In genomic region chr6:43301081-43301870, GRCh38 we compare ENCODE assay signal across 26 cellular contexts. TPM values are rescaled to one million over a fixed set of nuclear protein-coding genes. Genes with fewer than 3 reads are reported as not detected.
DNase-seq lines count a peak whose midpoint lies in the region; ATAC-seq and TF ChIP-seq lines count a peak whose summit lies in the region.
"Had no signal": no experiment of that assay in that cellular context is flagged by ENCODE, and none has a peak within 500 bp of the region (broad histone marks: within the 10 kb centered on the region; RNA-seq: fewer than 3 reads in every experiment).

No MANE protein-coding gene starts in this region.

- H3K27ac ChIP-seq in right lobe of liver: peak overlapping the region in 1 of 3 donors; percentile 10
- H3K27ac ChIP-seq: 22Rv1; BLaER1 treated with 17β-estradiol and CSF1 and Interleukin-3, amounts not matched to agents 10 nM and 100 nM; KMS-11; PC-9; SJSA1 had no signal

- H3K4me3 Mint-ChIP-seq in chondrocyte (ENCODE audit: unreplicated experiment): no peak overlapping the region
- H3K4me3 Mint-ChIP-seq in stimulated activated naive B cell treated with anti-CD40 and anti-IgM and Interleukin-4, amounts not matched to agents 10 μg/mL and 1 μg/mL and 100 μg/mL, for 72 hours: no peak overlapping the region
- no peak overlapping the region for H3K4me3 Mint-ChIP-seq in activated T-cell treated with anti-CD3 and anti-CD28 coated beads, Interleukin-2, amount 50 U/mL, for 4 hours
- no peak overlapping the region for H3K4me3 Mint-ChIP-seq in activated naive CD4-positive, alpha-beta T cell treated with anti-CD3 and anti-CD28 coated beads for 36 hours
- H3K4me3 Mint-ChIP-seq: CD4-positive, alpha-beta memory T cell; GM23338 had no signal

- no peaks in the 10 kb centered on the region for H3K27me3 ChIP-seq in right lobe of liver
- H3K27me3 ChIP-seq: BLaER1 treated with 17β-estradiol and CSF1 and Interleukin-3, amounts not matched to agents 10 nM and 100 nM had no signal

- H3K27me3 Mint-ChIP-seq in chondrocyte (ENCODE audit: low read depth): peaks cover 25% of the 10 kb centered on the region
- H3K27me3 Mint-ChIP-seq in stimulated activated naive B cell treated with anti-CD40 and anti-IgM and Interleukin-4, amounts not matched to agents 10 μg/mL and 1 μg/mL and 100 μg/mL, for 72 hours: peaks cover 10% of the 10 kb centered on the region in 2 donors
- H3K27me3 Mint-ChIP-seq in activated T-cell treated with anti-CD3 and anti-CD28 coated beads, Interleukin-2, amount 50 U/mL, for 4 hours (ENCODE audit: low read depth): peaks cover 5% of the 10 kb centered on the region
- no peaks in the 10 kb centered on the region for H3K27me3 Mint-ChIP-seq in activated naive CD4-positive, alpha-beta T cell treated with anti-CD3 and anti-CD28 coated beads for 36 hours (ENCODE audit: low read depth)

- intact Hi-C loops in right lobe of liver (cut with DNase I): no loop called here
- intact Hi-C loops in activated naive CD4-positive, alpha-beta T cell treated with anti-CD3 and anti-CD28 coated beads for 36 hours (cut with micrococcal nuclease): no loop called here

- 32% methylated on average over 12 of the region's 15 CpGs for WGBS in right lobe of liver (ENCODE audit: insufficient coverage, low coverage, low lambda C conversion rate, missing lambda C conversion rate)

- H3K4me1 Mint-ChIP-seq in chondrocyte (ENCODE audit: low read depth): no peaks in the 10 kb centered on the region
- H3K4me1 Mint-ChIP-seq in stimulated activated naive B cell treated with anti-CD40 and anti-IgM and Interleukin-4, amounts not matched to agents 10 μg/mL and 1 μg/mL and 100 μg/mL, for 72 hours: peaks cover 9 to 12% of the 10 kb centered on the region in 2 donors
- no peaks in the 10 kb centered on the region for H3K4me1 Mint-ChIP-seq in activated T-cell treated with anti-CD3 and anti-CD28 coated beads, Interleukin-2, amount 50 U/mL, for 4 hours (ENCODE audit: low read depth)
- H3K4me1 Mint-ChIP-seq in activated naive CD4-positive, alpha-beta T cell treated with anti-CD3 and anti-CD28 coated beads for 36 hours (ENCODE audit: low read depth): no peaks in the 10 kb centered on the region

- no peaks in the 10 kb centered on the region for H3K9me3 Mint-ChIP-seq in chondrocyte (ENCODE audit: low read depth)
- H3K9me3 Mint-ChIP-seq in stimulated activated naive B cell treated with anti-CD40 and anti-IgM and Interleukin-4, amounts not matched to agents 10 μg/mL and 1 μg/mL and 100 μg/mL, for 72 hours: no peaks in the 10 kb centered on the region
- H3K9me3 Mint-ChIP-seq in activated T-cell treated with anti-CD3 and anti-CD28 coated beads, Interleukin-2, amount 50 U/mL, for 4 hours: no peaks in the 10 kb centered on the region
- no peaks in the 10 kb centered on the region for H3K9me3 Mint-ChIP-seq in activated naive CD4-positive, alpha-beta T cell treated with anti-CD3 and anti-CD28 coated beads for 36 hours
- H3K9me3 Mint-ChIP-seq: CD4-positive, alpha-beta memory T cell; GM23338 had no signal

- no peak overlapping the region for H3K27ac Mint-ChIP-seq in chondrocyte (ENCODE audit: unreplicated experiment)
- H3K27ac Mint-ChIP-seq in stimulated activated naive B cell treated with anti-CD40 and anti-IgM and Interleukin-4, amounts not matched to agents 10 μg/mL and 1 μg/mL and 100 μg/mL, for 72 hours: peak overlapping the region; percentile 72
- H3K27ac Mint-ChIP-seq in activated naive CD4-positive, alpha-beta T cell treated with anti-CD3 and anti-CD28 coated beads for 36 hours: no peak overlapping the region
- H3K27ac Mint-ChIP-seq: GM23338 had no signal

- no peaks in the 10 kb centered on the region for H3K36me3 Mint-ChIP-seq in chondrocyte (ENCODE audit: low read depth)
- H3K36me3 Mint-ChIP-seq in stimulated activated naive B cell treated with anti-CD40 and anti-IgM and Interleukin-4, amounts not matched to agents 10 μg/mL and 1 μg/mL and 100 μg/mL, for 72 hours: peaks cover 4 to 6% of the 10 kb centered on the region in 2 donors
- H3K36me3 Mint-ChIP-seq in activated T-cell treated with anti-CD3 and anti-CD28 coated beads, Interleukin-2, amount 50 U/mL, for 4 hours (ENCODE audit: insufficient read depth): no peaks in the 10 kb centered on the region
- no peaks in the 10 kb centered on the region for H3K36me3 Mint-ChIP-seq in activated naive CD4-positive, alpha-beta T cell treated with anti-CD3 and anti-CD28 coated beads for 36 hours (ENCODE audit: low read depth)
- H3K36me3 Mint-ChIP-seq: CD4-positive, alpha-beta memory T cell had no signal

- ATAC-seq in right lobe of liver: peak in 2 of 4 donors; percentile 5 to 8
- ATAC-seq in stimulated activated naive B cell treated with anti-CD40 and anti-IgM and Interleukin-4, amounts not matched to agents 10 μg/mL and 1 μg/mL and 100 μg/mL, for 72 hours (replicated peaks): no peak
- no peak for ATAC-seq in activated T-cell treated with anti-CD3 and anti-CD28 coated beads, Interleukin-2, amount 50 U/mL, for 4 hours
- ATAC-seq: GM12878, GM23338, HCT116 had no signal

- peak; percentile 52 for DNase-seq in activated effector memory CD4-positive, alpha-beta T cell treated with anti-CD3 and anti-CD28 coated beads, Interleukin-2, amount 50 U/mL, for 16 hours
- no peak for DNase-seq in activated effector memory CD4-positive, alpha-beta T cell treated with Interleukin-2 at 50 U/mL for 16 hours
- peak; percentile 78 for DNase-seq in chondrocyte (ENCODE audit: low spot score)
- DNase-seq in right lobe of liver: peak in 1 of 3 donors; percentile 46
- DNase-seq in stimulated activated naive B cell treated with anti-CD40 and anti-IgM and Interleukin-4, amounts not matched to agents 10 μg/mL and 1 μg/mL and 100 μg/mL, for 72 hours: no peak
- no peak for DNase-seq in GM19240 (ENCODE audit: insufficient read length, low spot score)
- DNase-seq in activated T-cell treated with anti-CD3 and anti-CD28 coated beads, Interleukin-2, amount 50 U/mL, for 4 hours: no peak
- no peak for DNase-seq in activated naive CD4-positive, alpha-beta T cell treated with anti-CD3 and anti-CD28 coated beads for 36 hours
- DNase-seq: ACHN; Caco-2; CD4-positive, alpha-beta memory T cell; DMS 273 treated with DMSO at 0.1 percent for 48 hours; DMS79 treated with DMSO at 0.1 percent for 48 hours; NCI-H1092 treated with DMSO at 0.1 percent for 48 hours; NCI-H1436 treated with DMSO at 0.1 percent for 48 hours; NCI-H1930; NCI-H2227 treated with DMSO at 0.1 percent for 48 hours; NCI-H510A; PC-9 had no signal

- H3K4me1 ChIP-seq in right lobe of liver: peaks cover 0 to 42% (median 10%) of the 10 kb centered on the region in 4 donors
- H3K4me1 ChIP-seq: Caco-2, SJSA1 had no signal

- peaks cover 0 to 51% (median 20%) of the 10 kb centered on the region in 4 donors for H3K36me3 ChIP-seq in right lobe of liver
- H3K36me3 ChIP-seq: BLaER1 treated with 17β-estradiol and CSF1 and Interleukin-3, amounts not matched to agents 10 nM and 100 nM; SJSA1 had no signal

- no peak for TF ChIP-seq POLR2A in right lobe of liver (IDR thresholded peaks at IDR 0.05)

- TF ChIP-seq CTCF in chondrocyte (IDR thresholded peaks at IDR 0.05): no peak
- no peak for TF ChIP-seq CTCF in right lobe of liver (IDR thresholded peaks at IDR 0.05)

- H3K9me3 ChIP-seq in right lobe of liver: no peaks in the 10 kb centered on the region
- H3K9me3 ChIP-seq: BLaER1 treated with 17β-estradiol and CSF1 and Interleukin-3, amounts not matched to agents 10 nM and 100 nM; Caco-2; SJSA1 had no signal

- CTCF ChIA-PET in activated naive CD4-positive, alpha-beta T cell treated with anti-CD3 and anti-CD28 coated beads for 36 hours (lab: Charles Lee): interaction anchor here (0.9 kb wide), 1 partner anchor 126 kb away, joined by 3 read pairs; the partner anchor contains the start of gene ABCC10

- H3K4me3 ChIP-seq in right lobe of liver: peak overlapping the region in 2 of 3 donors; percentile 66 to 99
- H3K4me3 ChIP-seq: BLaER1 treated with 17β-estradiol and CSF1 and Interleukin-3, amounts not matched to agents 10 nM and 100 nM; GM12878; GM23338; PC-9; SJSA1 had no signal

RNA-seq across cellular contexts. Expression of gene SLC22A7, which starts 3.2 kb away (rescaled TPM):
- total RNA-seq in chondrocyte: not detected in 3 replicates
- total RNA-seq in right lobe of liver: 100 to 1,000 TPM; 145 to 348 (median 185) TPM
- not detected for total RNA-seq in activated T-cell treated with anti-CD3 and anti-CD28 coated beads, Interleukin-2, amount 50 U/mL, for 4 hours
- total RNA-seq in activated naive CD4-positive, alpha-beta T cell treated with anti-CD3 and anti-CD28 coated beads for 36 hours: not detected
- total RNA-seq: Caco-2; CD4-positive, alpha-beta memory T cell; GM23338; PC-9; SJSA1 had no signal

RNA-seq across cellular contexts. Expression of gene CRIP3, which starts 7.3 kb away (rescaled TPM):
- total RNA-seq in chondrocyte: 0.47 to 0.94 TPM (median 0.72 TPM) in 3 replicates
- total RNA-seq in right lobe of liver: 1 to 10 TPM; 2.1 to 7.9 (median 5.2) TPM
- total RNA-seq in activated T-cell treated with anti-CD3 and anti-CD28 coated beads, Interleukin-2, amount 50 U/mL, for 4 hours: under 1 TPM in 1 of 3 donors, not detected in 2; 0.52 TPM
- total RNA-seq in activated naive CD4-positive, alpha-beta T cell treated with anti-CD3 and anti-CD28 coated beads for 36 hours: 1 to 10 TPM; 2.9 to 3.1 TPM
- total RNA-seq: Caco-2, SJSA1 had no signal

RNA-seq across cellular contexts. Expression of gene TTBK1, which starts 58.0 kb away (rescaled TPM):
- total RNA-seq in chondrocyte (0.07 TPM in 1 of 3 replicates, not detected in the others), right lobe of liver (1 to 10 TPM in 2 of 6 experiments, under 1 TPM in 4; 0.83 to 1.6 (median 0.87) TPM)
- total RNA-seq in activated T-cell treated with anti-CD3 and anti-CD28 coated beads, Interleukin-2, amount 50 U/mL, for 4 hours: under 1 TPM; 0.20 to 0.38 (median 0.21) TPM
- total RNA-seq in activated naive CD4-positive, alpha-beta T cell treated with anti-CD3 and anti-CD28 coated beads for 36 hours: under 1 TPM in 1 of 2 experiments, not detected in 1; 0.02 TPM
- total RNA-seq: GM12878, SJSA1 had no signal

Comparison
In these comparisons a context has a peak if more than half of its experiments do, and no peak if none do; other contexts are left out.
1. DNase-seq: peak in activated effector memory CD4-positive, alpha-beta T cell treated with anti-CD3 and anti-CD28 coated beads, Interleukin-2, amount 50 U/mL, for 16 hours (single experiment) and chondrocyte (single experiment); none in activated effector memory CD4-positive, alpha-beta T cell treated with Interleukin-2 at 50 U/mL for 16 hours (single experiment), stimulated activated naive B cell treated with anti-CD40 and anti-IgM and Interleukin-4, amounts not matched to agents 10 μg/mL and 1 μg/mL and 100 μg/mL, for 72 hours (single experiment), GM19240 (single experiment), activated T-cell treated with anti-CD3 and anti-CD28 coated beads, Interleukin-2, amount 50 U/mL, for 4 hours (single experiment) and activated naive CD4-positive, alpha-beta T cell treated with anti-CD3 and anti-CD28 coated beads for 36 hours (single experiment).
2. RNA of gene SLC22A7, which starts 3.2 kb away (total RNA-seq): 145 to 348 TPM in right lobe of liver; not detected in activated T-cell treated with anti-CD3 and anti-CD28 coated beads, Interleukin-2, amount 50 U/mL, for 4 hours, not detected in chondrocyte and not detected in activated naive CD4-positive, alpha-beta T cell treated with anti-CD3 and anti-CD28 coated beads for 36 hours; every median in the first group is over 100 times any median in the second.